ENCODE assay signal across 8 cellular contexts in genomic region chr7:87627634-87627994, GRCh38. TPM values are rescaled to one million over a fixed set of nuclear protein-coding genes. Genes with fewer than 3 reads are reported as not detected.
A peak's percentile ranks its signal among the peaks of the same experiment; 100 is the strongest.
DNase-seq lines count a peak whose midpoint lies in the region; ATAC-seq and TF ChIP-seq lines count a peak whose summit lies in the region.

No MANE protein-coding gene starts in this region.

- peaks cover 25% of the 10 kb centered on the region for H3K27me3 Mint-ChIP-seq in T-helper 2 cell treated with Interferon-gamma antibody and Interleukin-4, amounts not matched to agents 5 μg/mL and 100 μg/mL, for 36 hours (ENCODE audit: low read depth)
- peaks cover 4% of the 10 kb centered on the region for H3K27me3 Mint-ChIP-seq in glutamatergic neuron (ENCODE audit: unreplicated experiment)
- peaks cover 47% of the 10 kb centered on the region for H3K27me3 Mint-ChIP-seq in progenitor cell of endocrine pancreas

- H3K27ac Mint-ChIP-seq in T-helper 2 cell treated with Interferon-gamma antibody and Interleukin-4, amounts not matched to agents 5 μg/mL and 100 μg/mL, for 36 hours = no peak overlapping the region
- H3K27ac Mint-ChIP-seq in glutamatergic neuron (ENCODE audit: unreplicated experiment) = peak overlapping the region; percentile 84
- H3K27ac Mint-ChIP-seq in progenitor cell of endocrine pancreas = no peak overlapping the region

- peak; percentile 30 for ATAC-seq in HG02938 (IDR thresholded peaks at IDR 0.05; ENCODE audit: unreplicated experiment)

- no peak for TF ChIP-seq CTCF in WI38 (IDR thresholded peaks at IDR 0.05; ENCODE audit: low read depth, low read length)
- no peak for TF ChIP-seq CTCF in glutamatergic neuron (IDR thresholded peaks at IDR 0.05; ENCODE audit: partially characterized antibody, unreplicated experiment)
- TF ChIP-seq CTCF in progenitor cell of endocrine pancreas (IDR thresholded peaks at IDR 0.05; ENCODE audit: unreplicated experiment) = no peak

- H3K9me3 Mint-ChIP-seq in T-helper 2 cell treated with Interferon-gamma antibody and Interleukin-4, amounts not matched to agents 5 μg/mL and 100 μg/mL, for 36 hours = no peaks in the 10 kb centered on the region
- H3K9me3 Mint-ChIP-seq in glutamatergic neuron (ENCODE audit: unreplicated experiment) (peaks cover 9% of the 10 kb centered on the region), progenitor cell of endocrine pancreas (ENCODE audit: low read depth) (no peaks in the 10 kb centered on the region)

- DNase-seq in T-helper 2 cell treated with Interferon-gamma antibody and Interleukin-4, amounts not matched to agents 5 μg/mL and 100 μg/mL, for 36 hours (ENCODE audit: low spot score) = no peak
- no peak for DNase-seq in T-helper 2 cell
- no peak for DNase-seq in glutamatergic neuron
- DNase-seq in progenitor cell of endocrine pancreas (ENCODE audit: low spot score, unreplicated experiment) = peak; percentile 12
- no peak for DNase-seq in A172 (ENCODE audit: low spot score)
- DNase-seq in cerebellar nuclear complex (lab: John Stamatoyannopoulos, UW) = no peak

- H3K4me1 Mint-ChIP-seq in T-helper 2 cell treated with Interferon-gamma antibody and Interleukin-4, amounts not matched to agents 5 μg/mL and 100 μg/mL, for 36 hours (ENCODE audit: low read depth) = peaks cover 11% of the 10 kb centered on the region
- H3K4me1 Mint-ChIP-seq in glutamatergic neuron (ENCODE audit: low read depth, unreplicated experiment) = no peaks in the 10 kb centered on the region
- H3K4me1 Mint-ChIP-seq in progenitor cell of endocrine pancreas (ENCODE audit: low read depth) = peaks cover 7% of the 10 kb centered on the region

- H3K4me3 Mint-ChIP-seq in T-helper 2 cell treated with Interferon-gamma antibody and Interleukin-4, amounts not matched to agents 5 μg/mL and 100 μg/mL, for 36 hours = peak overlapping the region; percentile 66
- peak overlapping the region; percentile 89 for H3K4me3 Mint-ChIP-seq in glutamatergic neuron (ENCODE audit: unreplicated experiment)
- H3K4me3 Mint-ChIP-seq in progenitor cell of endocrine pancreas (ENCODE audit: low read depth) = peak overlapping the region; percentile 73

- no peaks in the 10 kb centered on the region for H3K36me3 Mint-ChIP-seq in T-helper 2 cell treated with Interferon-gamma antibody and Interleukin-4, amounts not matched to agents 5 μg/mL and 100 μg/mL, for 36 hours (ENCODE audit: low read depth)
- H3K36me3 Mint-ChIP-seq in glutamatergic neuron (ENCODE audit: unreplicated experiment) (no peaks in the 10 kb centered on the region), progenitor cell of endocrine pancreas (ENCODE audit: insufficient read depth) (no peaks in the 10 kb centered on the region)

- H3K4me3 ChIP-seq in WI38 (ENCODE audit: low read depth, low read length) = peak overlapping the region; percentile 66

RNA-seq across cellular contexts. Expression of gene RUNDC3B, which starts 0.6 kb away (rescaled TPM):
- total RNA-seq in glutamatergic neuron (ENCODE audit: unreplicated experiment) (17.8 TPM), progenitor cell of endocrine pancreas (0.13 and 0.24 TPM in 2 replicates)
- total RNA-seq in A172 (2014; rRNA removed; shearing (Covaris generic)) = 0.31 TPM in 1 of 2 replicates, not detected in the other

RNA-seq across cellular contexts. Expression of gene ABCB1, which starts 26.9 kb away (rescaled TPM):
- 0.78 TPM for total RNA-seq in glutamatergic neuron (ENCODE audit: unreplicated experiment)
- total RNA-seq in progenitor cell of endocrine pancreas = 0.48 and 0.69 TPM in 2 replicates
- total RNA-seq in A172 (2014; rRNA removed; shearing (Covaris generic)) = 0.14 and 0.24 TPM in 2 replicates

Comparison
In these comparisons a context has a peak if more than half of its experiments do, and no peak if none do; other contexts are left out.
1. RNA of gene RUNDC3B, which starts 0.6 kb away (total RNA-seq): 17.8 TPM in glutamatergic neuron (single experiment); 0.13 to 0.24 TPM in progenitor cell of endocrine pancreas and 0.31 TPM in A172; every median in the first group is over 10 times any median in the second.
2. Peak in every context shown above with its lines, with median percentiles within 50 percentile points of each other: H3K4me3 Mint-ChIP-seq.